3 cellular contexts compared by ENCODE assay signal in the genomic region with DNA sequence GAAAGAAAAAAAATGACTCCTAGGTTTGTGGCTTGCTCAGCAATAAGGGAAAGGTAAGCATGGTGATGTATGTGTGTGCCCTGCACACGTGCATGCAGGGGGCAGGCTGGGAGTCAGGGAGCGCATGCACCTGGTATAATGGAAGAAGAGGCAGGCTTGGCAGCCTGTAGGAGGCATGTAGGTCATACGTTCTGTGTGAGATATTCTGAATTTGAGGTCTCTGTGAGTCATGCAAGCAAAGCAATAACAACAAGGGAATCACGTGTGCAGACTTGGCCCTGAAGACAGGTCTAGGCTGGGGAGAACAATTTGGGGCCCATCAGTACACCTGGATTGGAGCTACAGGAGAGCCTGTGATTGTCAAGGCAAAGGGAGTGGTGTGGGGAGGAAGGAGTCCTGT.
A peak's percentile ranks its signal among the peaks of the same experiment; 100 is the strongest.
TF ChIP-seq lines count a peak whose summit lies in the region.

No MANE protein-coding gene starts in this region.

TF ChIP-seq in HepG2, 621 proteins besides CTCF, POLR2A, EP300 and RAD21:
- no peak for TF ChIP-seq SOX13 (IDR thresholded peaks at IDR 0.05)
- no peak for TF ChIP-seq SOX13 (CRISPR knock-in tag; conservative IDR thresholded peaks at IDR 0.05 in 1 of 2, IDR thresholded peaks at IDR 0.05 in 1 of 2)
- TF ChIP-seq ZNF652 (CRISPR knock-in tag; IDR thresholded peaks at IDR 0.05; ENCODE audit: borderline replicate concordance, low read depth) = no peak
- no peak for TF ChIP-seq KLF9 (CRISPR knock-in tag; IDR thresholded peaks at IDR 0.05; ENCODE audit: low read depth)
- TF ChIP-seq HNRNPUL1 (IDR thresholded peaks at IDR 0.05; ENCODE audit: low read depth, low read length) = no peak
- no peak for TF ChIP-seq ZKSCAN8 (CRISPR knock-in tag; IDR thresholded peaks at IDR 0.05; ENCODE audit: borderline replicate concordance)

TF ChIP-seq in IMR-90, 13 proteins besides CTCF, POLR2A, EP300 and RAD21:
- TF ChIP-seq MAFK (IDR thresholded peaks at IDR 0.05; ENCODE audit: low read depth, low read length) = no peak
- TF ChIP-seq, protein P1, sequence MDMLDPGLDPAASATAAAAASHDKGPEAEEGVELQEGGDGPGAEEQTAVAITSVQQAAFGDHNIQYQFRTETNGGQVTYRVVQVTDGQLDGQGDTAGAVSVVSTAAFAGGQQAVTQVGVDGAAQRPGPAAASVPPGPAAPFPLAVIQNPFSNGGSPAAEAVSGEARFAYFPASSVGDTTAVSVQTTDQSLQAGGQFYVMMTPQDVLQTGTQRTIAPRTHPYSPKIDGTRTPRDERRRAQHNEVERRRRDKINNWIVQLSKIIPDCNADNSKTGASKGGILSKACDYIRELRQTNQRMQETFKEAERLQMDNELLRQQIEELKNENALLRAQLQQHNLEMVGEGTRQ (IDR thresholded peaks at IDR 0.05; ENCODE audit: low read depth, low read length) = peak; percentile 66; the same call in 1 of the 2 replicates

TF ChIP-seq in GM12878, 131 proteins besides CTCF, POLR2A, EP300 and RAD21:
- TF ChIP-seq ESRRA (IDR thresholded peaks at IDR 0.05; ENCODE audit: low read length) (no peak), NR2C1 (IDR thresholded peaks at IDR 0.05) (no peak), KAT2A (conservative IDR thresholded peaks at IDR 0.05; ENCODE audit: control insufficient read depth, low read depth, low read length) (no peak)
- TF ChIP-seq, protein P2, sequence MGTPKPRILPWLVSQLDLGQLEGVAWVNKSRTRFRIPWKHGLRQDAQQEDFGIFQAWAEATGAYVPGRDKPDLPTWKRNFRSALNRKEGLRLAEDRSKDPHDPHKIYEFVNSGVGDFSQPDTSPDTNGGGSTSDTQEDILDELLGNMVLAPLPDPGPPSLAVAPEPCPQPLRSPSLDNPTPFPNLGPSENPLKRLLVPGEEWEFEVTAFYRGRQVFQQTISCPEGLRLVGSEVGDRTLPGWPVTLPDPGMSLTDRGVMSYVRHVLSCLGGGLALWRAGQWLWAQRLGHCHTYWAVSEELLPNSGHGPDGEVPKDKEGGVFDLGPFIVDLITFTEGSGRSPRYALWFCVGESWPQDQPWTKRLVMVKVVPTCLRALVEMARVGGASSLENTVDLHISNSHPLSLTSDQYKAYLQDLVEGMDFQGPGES (IDR thresholded peaks at IDR 0.05) = no peak
